Comparison of ENCODE assay signal across 1 cellular context in genomic region chr14:93824518-93825234, GRCh38.
TF ChIP-seq lines count a peak whose summit lies in the region.

No MANE protein-coding gene starts in this region.

TF ChIP-seq in GM23338, 12 proteins besides CTCF, POLR2A, EP300 and RAD21 (continued from another document):
- no peak for TF ChIP-seq ETS1 (IDR thresholded peaks at IDR 0.05)
- no peak for TF ChIP-seq STAT1 (IDR thresholded peaks at IDR 0.05; ENCODE audit: unreplicated experiment)
- TF ChIP-seq REST (IDR thresholded peaks at IDR 0.05; ENCODE audit: unreplicated experiment), result no peak
